In the genomic region with DNA sequence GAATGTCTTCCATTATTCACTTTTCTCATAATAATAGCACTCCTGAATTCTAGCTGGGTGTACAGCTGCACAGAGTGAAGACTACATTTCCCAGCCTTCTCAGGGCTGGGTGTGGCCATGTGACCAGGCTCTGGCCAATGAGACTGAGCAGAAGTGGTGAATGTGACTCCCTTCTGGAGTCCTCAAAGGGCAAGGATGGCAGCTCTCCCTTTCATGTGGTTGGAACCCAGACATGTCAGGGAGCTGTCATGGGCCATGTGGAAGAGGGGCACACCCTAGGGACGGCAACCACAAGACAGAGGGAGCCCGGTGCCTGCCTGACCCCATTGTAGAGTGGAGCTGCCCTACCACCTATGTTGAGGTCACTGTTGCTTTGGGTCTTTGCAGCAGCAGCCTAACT, we compare ENCODE assay signal across 1 cellular context.
TF ChIP-seq lines count a peak whose summit lies in the region.

No MANE protein-coding gene starts in this region.

TF ChIP-seq in K562, 482 proteins besides CTCF, POLR2A, EP300 and RAD21:
- TF ChIP-seq USF2 (CRISPR knock-in tag; IDR thresholded peaks at IDR 0.05) (peak; percentile 97), NFYB (IDR thresholded peaks at IDR 0.05; ENCODE audit: extremely low read depth, insufficient read length) (peak; percentile 21), USF1 (CRISPR knock-in tag; IDR thresholded peaks at IDR 0.05) (peak; percentile 92), NCOA4 (IDR thresholded peaks at IDR 0.05; ENCODE audit: partially characterized antibody) (no peak), RAD51 (IDR thresholded peaks at IDR 0.05; ENCODE audit: borderline replicate concordance, low read depth) (peak; percentile 75), DIDO1 (tag; IDR thresholded peaks at IDR 0.05; ENCODE audit: low read depth) (peak; percentile 69), ZNF282 (CRISPR knock-in tag; IDR thresholded peaks at IDR 0.05) (no peak), HCFC1 (IDR thresholded peaks at IDR 0.05; ENCODE audit: low read depth, low read length) (peak; percentile 81), ZNF143 (CRISPR knock-in tag; IDR thresholded peaks at IDR 0.05) (peak; percentile 74), ZNF140 (CRISPR knock-in tag; IDR thresholded peaks at IDR 0.05) (no peak), SIX5 (IDR thresholded peaks at IDR 0.05; ENCODE audit: borderline replicate concordance in 1 of 2, insufficient read depth in 1 of 2, low read depth in 1 of 2, low read length in 2 of 2) (peak in 1 of 2 experiments; percentile 41; a peak in 1 of 4 replicates), FOS (IDR thresholded peaks at IDR 0.05; ENCODE audit: extremely low read depth, insufficient read length) (peak; percentile 41)
